Comparison of ENCODE assay signal across 9 cellular contexts in the genomic region with DNA sequence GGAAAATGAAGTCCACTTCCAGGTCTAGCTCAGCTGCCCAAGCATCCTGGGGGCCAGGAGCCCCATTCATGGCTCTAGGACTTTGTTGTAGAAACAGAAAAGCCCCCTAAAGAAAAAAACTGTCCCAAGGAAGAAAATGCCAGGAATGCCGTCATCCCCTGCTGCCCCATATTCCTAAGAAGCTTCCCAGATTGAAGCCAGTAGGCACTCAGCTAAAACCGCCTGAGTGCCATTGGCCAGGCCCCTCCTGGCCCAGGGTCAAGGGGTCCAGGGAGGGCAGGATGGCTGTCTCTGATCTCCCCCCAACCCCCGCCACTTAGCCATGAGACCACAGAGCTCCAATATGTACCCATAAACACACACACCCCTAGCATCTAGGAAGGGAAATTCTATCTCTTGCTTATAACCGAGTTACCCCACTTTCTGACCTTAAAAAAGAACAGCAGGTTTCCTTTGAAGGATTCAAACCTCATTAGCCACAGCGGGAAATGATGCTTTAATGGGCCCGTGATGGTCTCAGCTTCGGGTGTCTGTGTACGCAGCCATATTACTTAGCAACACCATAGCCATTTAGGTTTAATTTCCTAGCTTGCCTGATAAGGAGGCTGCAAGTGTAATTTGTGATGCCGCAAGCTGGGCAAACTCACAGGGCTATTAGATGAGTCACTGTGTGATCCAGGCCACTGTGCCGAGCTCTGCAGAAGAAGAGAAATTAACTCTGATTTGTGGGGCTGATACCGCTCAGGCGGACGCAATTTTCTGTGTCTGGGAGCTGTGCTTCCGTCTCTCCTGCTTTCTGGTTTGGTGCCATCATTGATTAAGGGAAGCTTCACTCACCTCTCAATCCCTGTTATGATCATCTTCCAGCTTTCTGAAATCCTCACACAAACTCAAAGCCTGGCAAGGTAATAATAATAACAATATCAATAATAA.
DNase-seq lines count a peak whose midpoint lies in the region; ATAC-seq, FAIRE-seq and TF ChIP-seq lines count a peak whose summit lies in the region.
"Had no signal": no experiment of that assay in that cellular context is flagged by ENCODE, and none has a peak within 500 bp of the region (broad histone marks: within the 10 kb centered on the region; RNA-seq: fewer than 3 reads in every experiment).

No MANE protein-coding gene starts in this region.

- H3K36me3 ChIP-seq in pancreas, result no peaks in the 10 kb centered on the region
- no peaks in the 10 kb centered on the region for H3K36me3 ChIP-seq in heart left ventricle

- no peak overlapping the region for H3K4me3 Mint-ChIP-seq in chondrocyte (ENCODE audit: unreplicated experiment)

- no peak for FAIRE-seq in pancreas (lab: Jason Lieb, UNC)

- peaks cover 9% of the 10 kb centered on the region for H3K4me1 Mint-ChIP-seq in chondrocyte (ENCODE audit: low read depth)

- H3K27ac Mint-ChIP-seq in chondrocyte (ENCODE audit: unreplicated experiment), result no peak overlapping the region

- H3K27me3 ChIP-seq in pancreas (no peaks in the 10 kb centered on the region), heart left ventricle (no peaks in the 10 kb centered on the region)

- H3K9me3 Mint-ChIP-seq in chondrocyte (ENCODE audit: low read depth), result peaks cover under 1% of the 10 kb centered on the region

- H3K27me3 Mint-ChIP-seq in chondrocyte (ENCODE audit: low read depth), result no peaks in the 10 kb centered on the region

- peak in 3 of 4 donors; percentile 68 to 84 (median 84) for ATAC-seq in pancreas
- ATAC-seq in heart left ventricle, result no peak
- ATAC-seq in esophagus mucosa, result no peak

- TF ChIP-seq CTCF in cardiac fibroblast (IDR thresholded peaks at IDR 0.05; ENCODE audit: low read depth, low read length) (no peak), pancreas (IDR thresholded peaks at IDR 0.05) (no peak), chondrocyte (IDR thresholded peaks at IDR 0.05) (no peak), heart left ventricle (IDR thresholded peaks at IDR 0.05) (no peak)

- H3K4me3 ChIP-seq in cardiac fibroblast (replicated peaks in 1 of 2; ENCODE audit: low read depth in 2 of 2, low read length in 2 of 2) (no peak overlapping the region), pancreas (no peak overlapping the region), heart left ventricle (no peak overlapping the region)

- no peaks in the 10 kb centered on the region for H3K36me3 Mint-ChIP-seq in chondrocyte (ENCODE audit: low read depth)

- DNase-seq in GM03348 (ENCODE audit: low spot score), result peak; percentile 64
- DNase-seq in NCI-H2107 (lab: John Stamatoyannopoulos, UW), result peak; percentile 78
- peak; percentile 61 to 85 for DNase-seq in cardiac fibroblast (ENCODE audit: low read depth in 2 of 2)
- peak in 2 of 6 donors; percentile 13 to 16 for DNase-seq in pancreas
- no peak for DNase-seq in chondrocyte (ENCODE audit: low spot score)
- DNase-seq in pons (ENCODE audit: low spot score), result no peak
- DNase-seq in heart left ventricle, result no peak
- DNase-seq: effector CD4-positive, alpha-beta T cell had no signal

- WGBS in pancreas, 2 donors, result 31 to 32% methylated on average over 14 of the region's 14 CpGs
- 75 to 77% (median 76%) methylated on average over 14 of the region's 14 CpGs for WGBS in heart left ventricle, 4 donors

- H3K27ac ChIP-seq in pancreas (no peak overlapping the region), heart left ventricle (no peak overlapping the region)

- intact Hi-C loops in pancreas (cut with DNase I), result no loop called here
- intact Hi-C loops in heart left ventricle (cut with DNase I), result no loop called here

- H3K9me3 ChIP-seq in pancreas (no peaks in the 10 kb centered on the region), heart left ventricle (peaks cover 0 to 9% (median 3%) of the 10 kb centered on the region in 12 donors)

- no peak for TF ChIP-seq POLR2A in heart left ventricle (IDR thresholded peaks at IDR 0.05)

- H3K4me1 ChIP-seq in pancreas (no peaks in the 10 kb centered on the region), heart left ventricle (no peaks in the 10 kb centered on the region)

Comparison
In these comparisons a context has a peak if more than half of its experiments do, and no peak if none do; other contexts are left out.
1. DNase-seq: peak in GM03348 (single experiment), NCI-H2107 (single experiment) and cardiac fibroblast (2 of 2); none in chondrocyte (single experiment), pons (single experiment) and heart left ventricle (0 of 5).
2. ATAC-seq: peak in pancreas (3 of 4); none in heart left ventricle (0 of 4) and esophagus mucosa (single experiment).